ENCODE assay signal across 9 cellular contexts in genomic region chr3:98343647-98344507, GRCh38. TPM values are rescaled to one million over a fixed set of nuclear protein-coding genes. Genes with fewer than 3 reads are reported as not detected.
DNase-seq lines count a peak whose midpoint lies in the region; ATAC-seq, FAIRE-seq and TF ChIP-seq lines count a peak whose summit lies in the region.
"Had no signal": no experiment of that assay in that cellular context is flagged by ENCODE, and none has a peak within 500 bp of the region (broad histone marks: within the 10 kb centered on the region; RNA-seq: fewer than 3 reads in every experiment).

No MANE protein-coding gene starts in this region.

- FAIRE-seq in HepG2 (lab: Jason Lieb, UNC) = no peak

- TF ChIP-seq POLR2A in HepG2 (IDR thresholded peaks at IDR 0.05; ENCODE audit: insufficient read depth in 1 of 2, low read depth in 2 of 2, low read length in 2 of 2) = no peak

- ATAC-seq in HG02759 (IDR thresholded peaks at IDR 0.05; ENCODE audit: unreplicated experiment) (peak; percentile 78), HepG2 (peak; percentile 90), HG03095 (IDR thresholded peaks at IDR 0.05; ENCODE audit: unreplicated experiment) (no peak), HG03097 (IDR thresholded peaks at IDR 0.05; ENCODE audit: low FRiP score, unreplicated experiment) (no peak)

- TF ChIP-seq RAD21 in HepG2 (CRISPR knock-in tag; IDR thresholded peaks at IDR 0.05) = no peak

- in situ Hi-C loops in HepG2 (cut with HindIII; ENCODE audit: extremely low pct_ligation_motif_present, low pct_unique_long_range_greater_than_20kb) = loop anchor here (25.0 kb wide), 1 partner anchor 557 kb away; no protein-coding TSS in a partner anchor

- no peak overlapping the region for H3K4me3 ChIP-seq in HepG2 (replicated peaks in 1 of 3; ENCODE audit: insufficient read depth in 1 of 3, low read depth in 2 of 3, low read length in 3 of 3)

- no TSS peak for BruUV-seq in HepG2 (replicated peaks; lab: Mats Ljungman, UMichigan)

- H3K4me1 ChIP-seq in HepG2 (ENCODE audit: insufficient read depth, low read length) = no peaks in the 10 kb centered on the region

- H3K27me3 ChIP-seq in HepG2 (ENCODE audit: control insufficient read depth in 1 of 2, insufficient read depth in 2 of 2, low read length in 2 of 2) = no peaks in the 10 kb centered on the region

- TF ChIP-seq CTCF in HepG2 (CRISPR knock-in tag; IDR thresholded peaks at IDR 0.05) = peak; percentile 79

- H3K27ac ChIP-seq in HepG2 (ENCODE audit: extremely low read length, insufficient read depth, low read length) = no peak overlapping the region

- CTCF ChIA-PET in HepG2 (lab: Yijun Ruan, JAX; ENCODE audit: low intra/inter-chr PET ratio, low total read pairs) = interaction anchor here (1.5 kb wide), 1 partner anchor 304 kb away, joined by 9 read pairs; no protein-coding TSS in a partner anchor

- no peaks in the 10 kb centered on the region for H4K20me1 ChIP-seq in HepG2 (ENCODE audit: insufficient read depth, low read length)

- POLR2A ChIA-PET in HepG2 (lab: Yijun Ruan, JAX) = no interaction called here

- H3K79me2 ChIP-seq in HepG2 (ENCODE audit: insufficient read depth, low read length) = no peaks in the 10 kb centered on the region

- DNase-seq in Ammon's horn (ENCODE audit: low spot score) (peak; percentile 11), GM03348 (ENCODE audit: low spot score) (peak; percentile 26), NCI-H524 (lab: John Stamatoyannopoulos, UW) (peak; percentile 80 to 81), amniotic epithelial cell (ENCODE audit: low read depth) (peak; percentile 44), HepG2 (ENCODE audit: low spot score) (peak; percentile 62)
- DNase-seq: naive B cell had no signal

- H3K9me3 ChIP-seq in HepG2 (ENCODE audit: low read length) = no peaks in the 10 kb centered on the region

- TF ChIP-seq EP300 in HepG2 (IDR thresholded peaks at IDR 0.05; ENCODE audit: low read depth in 2 of 2, low read length in 2 of 2) = no peak
- TF ChIP-seq EP300 in HepG2 (CRISPR knock-in tag; IDR thresholded peaks at IDR 0.05; ENCODE audit: borderline replicate concordance) = no peak

- no peak overlapping the region for H3K9ac ChIP-seq in HepG2 (ENCODE audit: insufficient read depth, low read depth, low read length)

- H2AFZ ChIP-seq in HepG2 (ENCODE audit: low read length) = no peak overlapping the region

- WGBS in HepG2 (ENCODE audit: low lambda C conversion rate) = 29% methylated on average over 13 of the region's 13 CpGs

- no peak overlapping the region for H3K4me2 ChIP-seq in HepG2 (ENCODE audit: low read depth, low read length)

- no peaks in the 10 kb centered on the region for H3K36me3 ChIP-seq in HepG2 (replicated peaks in 1 of 2; ENCODE audit: control insufficient read depth in 1 of 2, insufficient read depth in 2 of 2, low read length in 2 of 2)

- intact Hi-C loops in HepG2 (cut with micrococcal nuclease; ENCODE audit: unreplicated experiment) = loop anchor here (1.0 kb wide), 1 partner anchor 305 kb away; no protein-coding TSS in a partner anchor

TF ChIP-seq in HepG2, 621 proteins besides CTCF, POLR2A, EP300 and RAD21:
- TF ChIP-seq ZNF232 (CRISPR knock-in tag; IDR thresholded peaks at IDR 0.05; ENCODE audit: borderline replicate concordance) = 0 out of 2 replicates have a peak, but pooled peaks have one; percentile 25
- TF ChIP-seq, protein P1, sequence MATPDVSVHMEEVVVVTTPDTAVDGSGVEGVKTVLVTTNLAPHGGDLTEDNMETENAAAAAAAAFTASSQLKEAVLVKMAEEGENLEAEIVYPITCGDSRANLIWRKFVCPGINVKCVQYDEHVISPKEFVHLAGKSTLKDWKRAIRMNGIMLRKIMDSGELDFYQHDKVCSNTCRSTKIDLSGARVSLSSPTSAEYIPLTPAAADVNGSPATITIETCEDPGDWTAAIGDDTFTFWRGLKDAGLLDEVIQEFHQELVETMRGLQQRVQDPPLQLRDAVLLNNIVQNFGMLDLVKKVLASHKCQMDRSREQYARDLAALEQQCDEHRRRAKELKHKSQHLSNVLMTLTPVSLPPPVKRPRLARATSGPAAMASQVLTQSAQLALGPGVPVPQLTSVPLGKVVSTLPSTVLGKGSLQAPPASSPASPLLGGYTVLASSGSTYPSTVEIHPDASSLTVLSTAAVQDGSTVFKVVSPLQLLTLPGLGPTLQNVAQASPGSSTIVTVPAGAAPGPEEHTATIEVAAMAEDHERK (CRISPR knock-in tag; IDR thresholded peaks at IDR 0.05; ENCODE audit: low read depth) = no peak
- TF ChIP-seq, protein P2, sequence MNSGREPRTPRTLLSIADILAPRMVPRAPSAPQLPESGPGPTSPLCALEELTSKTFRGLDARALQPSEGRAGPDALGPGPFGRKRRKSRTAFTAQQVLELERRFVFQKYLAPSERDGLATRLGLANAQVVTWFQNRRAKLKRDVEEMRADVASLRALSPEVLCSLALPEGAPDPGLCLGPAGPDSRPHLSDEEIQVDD (CRISPR knock-in tag; IDR thresholded peaks at IDR 0.05; ENCODE audit: borderline replicate concordance) = no peak
- TF ChIP-seq ZNF775 (CRISPR knock-in tag; IDR thresholded peaks at IDR 0.05; ENCODE audit: borderline replicate concordance) = peak; percentile 62; the same call in 1 of the 2 replicates
- TF ChIP-seq, protein P3, sequence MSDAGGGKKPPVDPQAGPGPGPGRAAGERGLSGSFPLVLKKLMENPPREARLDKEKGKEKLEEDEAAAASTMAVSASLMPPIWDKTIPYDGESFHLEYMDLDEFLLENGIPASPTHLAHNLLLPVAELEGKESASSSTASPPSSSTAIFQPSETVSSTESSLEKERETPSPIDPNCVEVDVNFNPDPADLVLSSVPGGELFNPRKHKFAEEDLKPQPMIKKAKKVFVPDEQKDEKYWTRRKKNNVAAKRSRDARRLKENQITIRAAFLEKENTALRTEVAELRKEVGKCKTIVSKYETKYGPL (CRISPR knock-in tag; IDR thresholded peaks at IDR 0.05) = no peak
- TF ChIP-seq STAG1 (CRISPR knock-in tag; IDR thresholded peaks at IDR 0.05) = peak; percentile 68
- 0 out of 2 replicates have a peak, but pooled peaks have one; percentile 47 for TF ChIP-seq ZNF644 (CRISPR knock-in tag; IDR thresholded peaks at IDR 0.05; ENCODE audit: low read depth)
- TF ChIP-seq SMC3 (IDR thresholded peaks at IDR 0.05; ENCODE audit: low read length) = peak; percentile 30; the same call in 1 of the 2 replicates

RNA-seq across cellular contexts. Expression of gene OR5K4, which starts 9.8 kb away (rescaled TPM):
- not detected in 2 replicates for total RNA-seq in HepG2 (2016; rRNA removed; fragmentation: Illumina TruSeq; extraction: Trizol)
- total RNA-seq in HepG2 (2016; cell fraction: cytosol; rRNA removed; fragmentation: Illumina TruSeq; extraction: Trizol; ENCODE audit: low read depth) = not detected in 2 replicates
- total RNA-seq in HepG2 (2016; cell fraction: insoluble cytoplasmic fraction; rRNA removed; fragmentation: Illumina TruSeq; extraction: Trizol) = not detected in 2 replicates
- total RNA-seq in HepG2 (2016; cell fraction: membrane; rRNA removed; fragmentation: Illumina TruSeq; extraction: Trizol) = not detected in 2 replicates
- not detected in 2 replicates for total RNA-seq in HepG2 (2016; cell fraction: nucleus; rRNA removed; fragmentation: Illumina TruSeq; extraction: Trizol)
- polyA plus RNA-seq in HepG2 (2011; rRNA removed) = not detected in 2 replicates
- not detected in 2 replicates for polyA plus RNA-seq in HepG2 (2011; cell fraction: cytosol; rRNA removed)
- not detected in 2 replicates for polyA plus RNA-seq in HepG2 (2011; cell fraction: nucleus; rRNA removed)
- polyA plus RNA-seq in HepG2 (2012) = not detected in 2 replicates
- polyA plus RNA-seq in HepG2 (2016; cell fraction: cytosol; fragmentation: Illumina TruSeq; extraction: Trizol; ENCODE audit: low read depth) = not detected in 2 replicates
- not detected in 2 replicates for polyA plus RNA-seq in HepG2 (2016; cell fraction: insoluble cytoplasmic fraction; fragmentation: Illumina TruSeq; extraction: Trizol; ENCODE audit: low read depth)
- polyA plus RNA-seq in HepG2 (2016; cell fraction: membrane; fragmentation: Illumina TruSeq; extraction: Trizol; ENCODE audit: low read depth) = not detected in 2 replicates
- polyA plus RNA-seq in HepG2 (2016; cell fraction: nucleus; fragmentation: Illumina TruSeq; extraction: Trizol; ENCODE audit: insufficient read depth, low read depth) = not detected in 2 replicates
- polyA minus RNA-seq in HepG2 (2011; rRNA and poly(A)+ RNA removed; ENCODE audit: low replicate concordance) = not detected in 2 replicates
- polyA minus RNA-seq in HepG2 (2011; cell fraction: cytosol; rRNA and poly(A)+ RNA removed) = not detected in 2 replicates
- not detected in 2 replicates for polyA minus RNA-seq in HepG2 (2011; cell fraction: nucleus; rRNA and poly(A)+ RNA removed)

RNA-seq across cellular contexts. Expression of gene OR5K3, which starts 46.6 kb away (rescaled TPM):
- total RNA-seq in HepG2 (2016; rRNA removed; fragmentation: Illumina TruSeq; extraction: Trizol) = not detected in 2 replicates
- not detected in 2 replicates for total RNA-seq in HepG2 (2016; cell fraction: cytosol; rRNA removed; fragmentation: Illumina TruSeq; extraction: Trizol; ENCODE audit: low read depth)
- not detected in 2 replicates for total RNA-seq in HepG2 (2016; cell fraction: insoluble cytoplasmic fraction; rRNA removed; fragmentation: Illumina TruSeq; extraction: Trizol)
- not detected in 2 replicates for total RNA-seq in HepG2 (2016; cell fraction: membrane; rRNA removed; fragmentation: Illumina TruSeq; extraction: Trizol)
- total RNA-seq in HepG2 (2016; cell fraction: nucleus; rRNA removed; fragmentation: Illumina TruSeq; extraction: Trizol) = not detected in 2 replicates
- not detected in 2 replicates for polyA plus RNA-seq in HepG2 (2011; rRNA removed)
- polyA plus RNA-seq in HepG2 (2011; cell fraction: cytosol; rRNA removed) = not detected in 2 replicates
- polyA plus RNA-seq in HepG2 (2011; cell fraction: nucleus; rRNA removed) = not detected in 2 replicates
- not detected in 2 replicates for polyA plus RNA-seq in HepG2 (2012)
- polyA plus RNA-seq in HepG2 (2016; cell fraction: cytosol; fragmentation: Illumina TruSeq; extraction: Trizol; ENCODE audit: low read depth) = not detected in 2 replicates
- polyA plus RNA-seq in HepG2 (2016; cell fraction: insoluble cytoplasmic fraction; fragmentation: Illumina TruSeq; extraction: Trizol; ENCODE audit: low read depth) = not detected in 2 replicates
- polyA plus RNA-seq in HepG2 (2016; cell fraction: membrane; fragmentation: Illumina TruSeq; extraction: Trizol; ENCODE audit: low read depth) = not detected in 2 replicates
- polyA plus RNA-seq in HepG2 (2016; cell fraction: nucleus; fragmentation: Illumina TruSeq; extraction: Trizol; ENCODE audit: insufficient read depth, low read depth) = not detected in 2 replicates
- not detected in 2 replicates for polyA minus RNA-seq in HepG2 (2011; rRNA and poly(A)+ RNA removed; ENCODE audit: low replicate concordance)
- polyA minus RNA-seq in HepG2 (2011; cell fraction: cytosol; rRNA and poly(A)+ RNA removed) = not detected in 2 replicates
- polyA minus RNA-seq in HepG2 (2011; cell fraction: nucleus; rRNA and poly(A)+ RNA removed) = not detected in 2 replicates

Comparison
In these comparisons a context has a peak if more than half of its experiments do, and no peak if none do; other contexts are left out.
1. DNase-seq: peak in every context shown above with its lines; median percentile 80 in NCI-H524; 62 in HepG2; 44 in amniotic epithelial cell; 26 in GM03348; 11 in Ammon's horn.
2. ATAC-seq: peak in HG02759 (single experiment) and HepG2 (single experiment); none in HG03095 (single experiment) and HG03097 (single experiment).